In the genomic region with DNA sequence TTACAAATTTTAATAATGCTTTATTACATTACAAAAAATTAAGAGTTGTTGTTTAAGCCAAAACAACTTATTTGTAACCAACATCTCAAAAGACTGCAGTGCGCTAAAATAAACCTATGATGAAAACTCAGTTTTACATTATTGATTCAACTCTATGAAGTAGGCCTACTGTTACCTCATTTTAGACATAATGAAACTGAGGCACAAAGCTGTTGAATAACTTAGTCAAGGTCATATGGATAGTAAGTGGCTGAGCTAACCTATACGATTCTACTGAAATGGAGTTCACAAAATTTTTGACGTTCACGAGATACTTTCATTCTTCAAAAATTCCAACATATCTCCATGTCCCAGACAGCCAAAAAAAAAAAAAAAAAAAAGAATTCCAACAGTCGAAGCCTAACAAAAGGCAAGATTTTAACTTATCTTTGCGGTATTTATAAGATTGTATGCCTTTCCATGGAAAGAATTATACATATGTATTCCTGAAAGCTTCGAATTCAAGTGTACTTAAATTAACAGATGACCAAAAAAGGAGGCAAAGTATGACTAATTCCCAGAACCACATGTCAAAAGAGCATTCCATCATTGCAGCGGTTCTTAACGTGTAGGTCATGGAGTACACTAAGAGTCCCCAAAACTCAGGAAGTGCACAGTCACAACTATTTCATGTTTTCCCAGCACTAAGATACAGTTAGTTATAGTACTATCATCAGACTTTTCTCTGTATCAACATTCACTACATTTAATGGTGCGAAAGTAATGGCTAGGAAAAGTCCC, we compare ENCODE assay signal across 12 cellular contexts.
A peak's percentile ranks its signal among the peaks of the same experiment; 100 is the strongest.
DNase-seq lines count a peak whose midpoint lies in the region; ATAC-seq and TF ChIP-seq lines count a peak whose summit lies in the region.
"Had no signal": no experiment of that assay in that cellular context is flagged by ENCODE, and none has a peak within 500 bp of the region (broad histone marks: within the 10 kb centered on the region; RNA-seq: fewer than 3 reads in every experiment).

No MANE protein-coding gene starts in this region.

- H3K27ac ChIP-seq in coronary artery: no peak overlapping the region
- H3K27ac ChIP-seq: ovary, vagina had no signal

- H3K4me1 Mint-ChIP-seq in activated CD8-positive, alpha-beta memory T cell treated with anti-CD3 and anti-CD28 coated beads, Interleukin-2, amount 10 ng/mL, durations not matched to agents 7 days and 5 days: peaks cover 20% of the 10 kb centered on the region
- H3K4me1 Mint-ChIP-seq in chondrocyte (ENCODE audit: low read depth): peaks cover 23% of the 10 kb centered on the region

- no peak overlapping the region for H3K4me3 Mint-ChIP-seq in activated CD8-positive, alpha-beta memory T cell treated with anti-CD3 and anti-CD28 coated beads, Interleukin-2, amount 10 ng/mL, durations not matched to agents 7 days and 5 days
- H3K4me3 Mint-ChIP-seq in chondrocyte (ENCODE audit: unreplicated experiment): no peak overlapping the region
- H3K4me3 Mint-ChIP-seq: IgD-negative memory B cell had no signal

- no peak for DNase-seq in activated CD8-positive, alpha-beta memory T cell treated with anti-CD3 and anti-CD28 coated beads, Interleukin-2, amount 10 ng/mL, durations not matched to agents 7 days and 5 days
- DNase-seq in activated CD8-positive, alpha-beta memory T cell treated with anti-CD3 and anti-CD28 coated beads, Interleukin-2, amount 50 U/mL, for 48 hours: no peak
- DNase-seq in OCI-M1 (lab: John Stamatoyannopoulos, UW) (peak; percentile 4), chondrocyte (ENCODE audit: low spot score) (no peak), renal cortical epithelial cell (ENCODE audit: low read depth) (peak; percentile 54), coronary artery (ENCODE audit: low spot score) (no peak)
- DNase-seq: NCI-H524 treated with DMSO at 0.1 percent for 48 hours, ovary had no signal

- no peaks in the 10 kb centered on the region for H3K27me3 Mint-ChIP-seq in activated CD8-positive, alpha-beta memory T cell treated with anti-CD3 and anti-CD28 coated beads, Interleukin-2, amount 10 ng/mL, durations not matched to agents 7 days and 5 days
- H3K27me3 Mint-ChIP-seq in chondrocyte (ENCODE audit: low read depth): no peaks in the 10 kb centered on the region
- H3K27me3 Mint-ChIP-seq: IgD-negative memory B cell had no signal

- peak; percentile 93 for ATAC-seq in activated CD8-positive, alpha-beta memory T cell treated with anti-CD3 and anti-CD28 coated beads, Interleukin-2, amount 10 ng/mL, durations not matched to agents 7 days and 5 days
- ATAC-seq in HG03457 (IDR thresholded peaks at IDR 0.05; ENCODE audit: unreplicated experiment) (no peak), HG03280 (IDR thresholded peaks at IDR 0.05; ENCODE audit: unreplicated experiment) (no peak)

- H3K4me3 ChIP-seq in coronary artery: no peak overlapping the region
- H3K4me3 ChIP-seq: ovary, vagina had no signal

- CTCF ChIA-PET in activated CD8-positive, alpha-beta memory T cell treated with anti-CD3 and anti-CD28 coated beads, Interleukin-2, amount 10 ng/mL, durations not matched to agents 7 days and 5 days (lab: Charles Lee): no interaction called here

- TF ChIP-seq CTCF in chondrocyte (IDR thresholded peaks at IDR 0.05): no peak
- no peak for TF ChIP-seq CTCF in coronary artery (IDR thresholded peaks at IDR 0.05)

- H3K9me3 Mint-ChIP-seq in activated CD8-positive, alpha-beta memory T cell treated with anti-CD3 and anti-CD28 coated beads, Interleukin-2, amount 10 ng/mL, durations not matched to agents 7 days and 5 days (ENCODE audit: low read depth): no peaks in the 10 kb centered on the region
- H3K9me3 Mint-ChIP-seq in chondrocyte (ENCODE audit: low read depth): no peaks in the 10 kb centered on the region
- H3K9me3 Mint-ChIP-seq: IgD-negative memory B cell had no signal

- peaks cover 32% of the 10 kb centered on the region for H3K36me3 Mint-ChIP-seq in activated CD8-positive, alpha-beta memory T cell treated with anti-CD3 and anti-CD28 coated beads, Interleukin-2, amount 10 ng/mL, durations not matched to agents 7 days and 5 days
- no peaks in the 10 kb centered on the region for H3K36me3 Mint-ChIP-seq in chondrocyte (ENCODE audit: low read depth)
- H3K36me3 Mint-ChIP-seq: IgD-negative memory B cell had no signal

- peak overlapping the region; percentile 66 for H3K27ac Mint-ChIP-seq in activated CD8-positive, alpha-beta memory T cell treated with anti-CD3 and anti-CD28 coated beads, Interleukin-2, amount 10 ng/mL, durations not matched to agents 7 days and 5 days
- H3K27ac Mint-ChIP-seq in chondrocyte (ENCODE audit: unreplicated experiment): peak overlapping the region; percentile 91
- H3K27ac Mint-ChIP-seq: IgD-negative memory B cell had no signal

Comparison
In these comparisons a context has a peak if more than half of its experiments do, and no peak if none do; other contexts are left out.
1. DNase-seq: peak in OCI-M1 (single experiment) and renal cortical epithelial cell (single experiment); none in activated CD8-positive, alpha-beta memory T cell treated with anti-CD3 and anti-CD28 coated beads, Interleukin-2, amount 10 ng/mL, durations not matched to agents 7 days and 5 days (single experiment), activated CD8-positive, alpha-beta memory T cell treated with anti-CD3 and anti-CD28 coated beads, Interleukin-2, amount 50 U/mL, for 48 hours (single experiment), chondrocyte (single experiment) and coronary artery (single experiment).